In the genomic region with DNA sequence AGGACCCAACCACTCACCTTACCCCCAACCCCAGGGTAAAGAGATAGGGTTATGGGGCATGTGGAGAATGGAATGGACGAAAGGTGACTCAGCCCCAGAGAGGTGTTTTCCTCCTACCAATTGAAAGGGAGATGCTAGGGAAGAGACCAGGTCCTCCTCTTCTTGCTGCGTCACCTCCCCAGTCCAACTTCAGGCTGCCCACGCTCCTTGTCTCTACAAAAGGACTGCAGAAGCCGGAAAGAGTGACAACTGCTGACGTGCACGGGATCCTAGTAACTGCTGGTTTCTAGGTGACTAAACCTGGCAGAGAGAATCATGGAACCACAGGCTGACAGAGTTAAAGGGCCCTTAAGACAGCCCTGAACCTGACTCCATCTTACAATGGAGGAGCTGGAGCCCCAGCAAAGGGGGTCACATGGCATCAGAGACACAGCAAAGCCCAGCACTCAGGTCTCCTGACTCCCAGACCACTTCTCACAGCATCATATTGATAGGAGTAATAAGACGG, we compare ENCODE assay signal across 1 cellular context.
TF ChIP-seq lines count a peak whose summit lies in the region.

No MANE protein-coding gene starts in this region.

TF ChIP-seq in HepG2, 621 proteins besides CTCF, POLR2A, EP300 and RAD21:
- TF ChIP-seq, protein P1, sequence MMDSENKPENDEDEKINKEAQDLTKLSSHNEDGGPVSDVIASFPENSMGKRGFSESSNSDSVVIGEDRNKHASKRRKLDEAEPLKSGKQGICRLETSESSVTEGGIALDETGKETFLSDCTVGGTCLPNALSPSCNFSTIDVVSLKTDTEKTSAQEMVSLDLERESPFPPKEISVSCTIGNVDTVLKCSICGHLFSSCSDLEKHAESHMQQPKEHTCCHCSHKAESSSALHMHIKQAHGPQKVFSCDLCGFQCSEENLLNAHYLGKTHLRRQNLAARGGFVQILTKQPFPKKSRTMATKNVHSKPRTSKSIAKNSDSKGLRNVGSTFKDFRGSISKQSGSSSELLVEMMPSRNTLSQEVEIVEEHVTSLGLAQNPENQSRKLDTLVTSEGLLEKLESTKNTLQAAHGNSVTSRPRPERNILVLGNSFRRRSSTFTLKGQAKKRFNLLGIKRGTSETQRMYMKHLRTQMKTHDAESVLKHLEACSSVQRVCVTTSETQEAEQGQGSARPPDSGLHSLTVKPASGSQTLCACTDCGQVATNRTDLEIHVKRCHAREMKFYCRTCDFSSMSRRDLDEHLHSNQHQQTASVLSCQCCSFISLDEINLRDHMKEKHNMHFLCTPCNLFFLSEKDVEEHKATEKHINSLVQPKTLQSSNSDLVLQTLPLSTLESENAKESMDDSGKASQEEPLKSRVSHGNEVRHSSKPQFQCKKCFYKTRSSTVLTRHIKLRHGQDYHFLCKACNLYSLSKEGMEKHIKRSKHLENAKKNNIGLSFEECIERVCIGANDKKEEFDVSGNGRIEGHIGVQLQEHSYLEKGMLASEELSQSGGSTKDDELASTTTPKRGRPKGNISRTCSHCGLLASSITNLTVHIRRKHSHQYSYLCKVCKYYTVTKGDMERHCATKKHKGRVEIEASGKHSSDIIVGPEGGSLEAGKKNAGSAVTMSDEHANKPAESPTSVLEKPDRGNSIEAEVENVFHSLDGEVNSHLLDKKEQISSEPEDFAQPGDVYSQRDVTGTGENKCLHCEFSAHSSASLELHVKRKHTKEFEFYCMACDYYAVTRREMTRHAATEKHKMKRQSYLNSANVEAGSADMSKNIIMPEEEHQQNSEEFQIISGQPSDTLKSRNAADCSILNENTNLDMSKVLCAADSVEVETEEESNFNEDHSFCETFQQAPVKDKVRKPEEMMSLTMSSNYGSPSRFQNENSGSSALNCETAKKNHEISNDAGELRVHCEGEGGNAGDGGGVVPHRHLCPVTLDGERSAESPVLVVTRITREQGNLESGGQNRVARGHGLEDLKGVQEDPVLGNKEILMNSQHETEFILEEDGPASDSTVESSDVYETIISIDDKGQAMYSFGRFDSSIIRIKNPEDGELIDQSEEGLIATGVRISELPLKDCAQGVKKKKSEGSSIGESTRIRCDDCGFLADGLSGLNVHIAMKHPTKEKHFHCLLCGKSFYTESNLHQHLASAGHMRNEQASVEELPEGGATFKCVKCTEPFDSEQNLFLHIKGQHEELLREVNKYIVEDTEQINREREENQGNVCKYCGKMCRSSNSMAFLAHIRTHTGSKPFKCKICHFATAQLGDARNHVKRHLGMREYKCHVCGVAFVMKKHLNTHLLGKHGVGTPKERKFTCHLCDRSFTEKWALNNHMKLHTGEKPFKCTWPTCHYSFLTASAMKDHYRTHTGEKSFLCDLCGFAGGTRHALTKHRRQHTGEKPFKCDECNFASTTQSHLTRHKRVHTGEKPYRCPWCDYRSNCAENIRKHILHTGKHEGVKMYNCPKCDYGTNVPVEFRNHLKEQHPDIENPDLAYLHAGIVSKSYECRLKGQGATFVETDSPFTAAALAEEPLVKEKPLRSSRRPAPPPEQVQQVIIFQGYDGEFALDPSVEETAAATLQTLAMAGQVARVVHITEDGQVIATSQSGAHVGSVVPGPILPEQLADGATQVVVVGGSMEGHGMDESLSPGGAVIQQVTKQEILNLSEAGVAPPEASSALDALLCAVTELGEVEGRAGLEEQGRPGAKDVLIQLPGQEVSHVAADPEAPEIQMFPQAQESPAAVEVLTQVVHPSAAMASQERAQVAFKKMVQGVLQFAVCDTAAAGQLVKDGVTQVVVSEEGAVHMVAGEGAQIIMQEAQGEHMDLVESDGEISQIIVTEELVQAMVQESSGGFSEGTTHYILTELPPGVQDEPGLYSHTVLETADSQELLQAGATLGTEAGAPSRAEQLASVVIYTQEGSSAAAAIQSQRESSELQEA (CRISPR knock-in tag; IDR thresholded peaks at IDR 0.05; ENCODE audit: not compliant biosample characterization), result peak; percentile 29
- TF ChIP-seq, protein P2, sequence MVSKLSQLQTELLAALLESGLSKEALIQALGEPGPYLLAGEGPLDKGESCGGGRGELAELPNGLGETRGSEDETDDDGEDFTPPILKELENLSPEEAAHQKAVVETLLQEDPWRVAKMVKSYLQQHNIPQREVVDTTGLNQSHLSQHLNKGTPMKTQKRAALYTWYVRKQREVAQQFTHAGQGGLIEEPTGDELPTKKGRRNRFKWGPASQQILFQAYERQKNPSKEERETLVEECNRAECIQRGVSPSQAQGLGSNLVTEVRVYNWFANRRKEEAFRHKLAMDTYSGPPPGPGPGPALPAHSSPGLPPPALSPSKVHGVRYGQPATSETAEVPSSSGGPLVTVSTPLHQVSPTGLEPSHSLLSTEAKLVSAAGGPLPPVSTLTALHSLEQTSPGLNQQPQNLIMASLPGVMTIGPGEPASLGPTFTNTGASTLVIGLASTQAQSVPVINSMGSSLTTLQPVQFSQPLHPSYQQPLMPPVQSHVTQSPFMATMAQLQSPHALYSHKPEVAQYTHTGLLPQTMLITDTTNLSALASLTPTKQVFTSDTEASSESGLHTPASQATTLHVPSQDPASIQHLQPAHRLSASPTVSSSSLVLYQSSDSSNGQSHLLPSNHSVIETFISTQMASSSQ (IDR thresholded peaks at IDR 0.05; ENCODE audit: low read depth), result no peak
- TF ChIP-seq, protein P2 (CRISPR knock-in tag; IDR thresholded peaks at IDR 0.05; ENCODE audit: borderline replicate concordance), result no peak
- TF ChIP-seq DNMT3B (CRISPR knock-in tag; conservative IDR thresholded peaks at IDR 0.05), result no peak
